ENCODE assay signal across 13 cellular contexts in the genomic region with DNA sequence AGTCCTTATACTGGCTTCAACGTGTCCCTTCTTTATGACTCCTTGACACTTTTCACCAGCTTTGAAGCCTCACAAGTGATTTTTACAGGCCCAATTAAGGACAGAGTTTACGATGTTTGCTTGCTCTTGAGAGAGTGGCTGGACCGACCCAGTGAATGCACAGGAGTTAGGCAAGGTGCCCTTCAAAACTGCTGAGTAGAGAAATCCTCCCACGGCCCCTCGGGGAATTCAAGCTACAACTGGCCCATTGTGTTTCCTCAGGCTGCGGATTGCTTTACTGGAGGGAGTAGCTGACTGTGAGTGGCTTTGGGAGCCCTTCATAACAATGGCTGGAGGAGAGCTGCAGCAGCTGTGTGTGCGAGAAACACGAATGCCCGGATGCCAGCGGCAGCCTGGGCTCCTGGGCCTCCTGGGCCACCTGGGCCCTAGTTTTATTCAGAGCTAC. TPM values are rescaled to one million over a fixed set of nuclear protein-coding genes. Genes with fewer than 3 reads are reported as not detected.
DNase-seq lines count a peak whose midpoint lies in the region; ATAC-seq and TF ChIP-seq lines count a peak whose summit lies in the region.
"Had no signal": no experiment of that assay in that cellular context is flagged by ENCODE, and none has a peak within 500 bp of the region (broad histone marks: within the 10 kb centered on the region; RNA-seq: fewer than 3 reads in every experiment).

No MANE protein-coding gene starts in this region.

- peaks cover 11% of the 10 kb centered on the region for H3K4me1 ChIP-seq in suprapubic skin

- no peak for ATAC-seq in GM18858 (IDR thresholded peaks at IDR 0.05; ENCODE audit: unreplicated experiment)
- ATAC-seq in GM18505 (IDR thresholded peaks at IDR 0.05; ENCODE audit: unreplicated experiment), result no peak
- ATAC-seq: activated CD4-positive, alpha-beta T cell treated with anti-CD3 and anti-CD28 coated beads for 36 hours; PC-3 had no signal

- no peaks in the 10 kb centered on the region for H3K36me3 ChIP-seq in suprapubic skin

- no peak for TF ChIP-seq CTCF in suprapubic skin (IDR thresholded peaks at IDR 0.05)

- H3K27me3 ChIP-seq in suprapubic skin, result no peaks in the 10 kb centered on the region

- TF ChIP-seq EP300 in suprapubic skin (IDR thresholded peaks at IDR 0.05), result no peak

- DNase-seq in DMS 273 (lab: John Stamatoyannopoulos, UW; ENCODE audit: unreplicated experiment) (peak; percentile 18), DMS 273 treated with DMSO at 0.1 percent for 48 hours (lab: John Stamatoyannopoulos, UW) (no peak), amygdala (lab: John Stamatoyannopoulos, UW) (peak in 39 of 56 donors; percentile 7 to 69 (median 39)), hypothalamus (lab: John Stamatoyannopoulos, UW) (peak in 36 of 51 donors; percentile 10 to 69 (median 35)), suprapubic skin (ENCODE audit: low spot score in 2 of 2) (no peak)
- no peak for DNase-seq in activated naive CD4-positive, alpha-beta T cell treated with anti-CD3 and anti-CD28 coated beads, Interleukin-2, amount 50 U/mL, for 16 hours
- DNase-seq: activated CD4-positive, alpha-beta T cell treated with anti-CD3 and anti-CD28 coated beads for 36 hours; PC-3; stimulated activated naive CD4-positive, alpha-beta T cell had no signal

- no peaks in the 10 kb centered on the region for H3K9me3 ChIP-seq in suprapubic skin

- TF ChIP-seq POLR2A in suprapubic skin (IDR thresholded peaks at IDR 0.05) (no peak), GM18505 (IDR thresholded peaks at IDR 0.05; ENCODE audit: borderline replicate concordance, extremely low read depth, insufficient read depth, insufficient read length) (no peak)

- H3K27ac ChIP-seq in suprapubic skin, result peak overlapping the region; percentile 4
- H3K27ac ChIP-seq: 22Rv1, HL-60 had no signal

- 60% methylated on average over 10 of the region's 10 CpGs for WGBS in suprapubic skin

- H3K4me3 ChIP-seq in suprapubic skin, result no peak overlapping the region

RNA-seq across cellular contexts. Expression of a gene that starts 50.0 kb away (rescaled TPM):
- 100 to 1,000 TPM; 379 to 684 (median 450) TPM for total RNA-seq in suprapubic skin

Comparison
In these comparisons a context has a peak if more than half of its experiments do, and no peak if none do; other contexts are left out.
1. DNase-seq: peak in DMS 273 (single experiment), amygdala (39 of 56) and hypothalamus (36 of 51); none in DMS 273 treated with DMSO at 0.1 percent for 48 hours (single experiment), suprapubic skin (0 of 2) and activated naive CD4-positive, alpha-beta T cell treated with anti-CD3 and anti-CD28 coated beads, Interleukin-2, amount 50 U/mL, for 16 hours (single experiment).